ENCODE assay signal across 1 cellular context in the genomic region with DNA sequence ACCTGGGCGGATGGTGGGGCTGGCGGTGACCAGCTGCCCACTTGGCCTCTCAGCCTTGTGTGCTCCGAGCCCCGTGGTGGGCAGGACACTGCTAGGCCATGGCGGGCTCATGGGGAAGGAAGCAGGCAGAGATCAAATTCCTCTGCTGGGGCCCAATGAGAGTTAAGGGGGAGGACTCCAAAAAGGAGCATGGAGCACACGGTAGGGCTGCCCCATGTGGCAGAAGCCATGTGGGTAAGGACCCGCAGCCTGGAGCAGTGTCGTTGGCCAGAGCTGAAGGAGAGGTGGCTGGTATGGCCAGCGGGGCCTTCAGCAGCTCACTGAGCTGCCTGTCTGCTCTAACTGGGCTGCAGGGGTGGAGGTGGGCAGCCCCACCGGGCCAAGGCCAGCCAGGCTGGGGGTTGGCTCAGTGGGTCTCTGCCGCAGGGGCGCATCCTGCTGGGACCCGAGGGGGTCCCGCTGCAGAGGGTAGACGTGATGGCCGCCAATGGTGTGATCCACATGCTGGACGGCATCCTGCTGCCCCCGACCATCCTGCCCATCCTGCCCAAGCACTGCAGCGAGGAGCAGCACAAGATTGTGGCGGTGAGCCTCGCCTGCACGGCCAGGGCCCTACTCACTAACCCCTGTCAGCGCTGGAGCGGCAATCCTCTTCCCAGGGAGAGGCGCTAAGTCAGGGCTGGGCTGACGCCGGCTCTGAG.
TF ChIP-seq lines count a peak whose summit lies in the region.

No MANE protein-coding gene starts in this region.

TF ChIP-seq in GM23338, 12 proteins besides CTCF, POLR2A, EP300 and RAD21 (continued from another document):
- TF ChIP-seq, protein P1, sequence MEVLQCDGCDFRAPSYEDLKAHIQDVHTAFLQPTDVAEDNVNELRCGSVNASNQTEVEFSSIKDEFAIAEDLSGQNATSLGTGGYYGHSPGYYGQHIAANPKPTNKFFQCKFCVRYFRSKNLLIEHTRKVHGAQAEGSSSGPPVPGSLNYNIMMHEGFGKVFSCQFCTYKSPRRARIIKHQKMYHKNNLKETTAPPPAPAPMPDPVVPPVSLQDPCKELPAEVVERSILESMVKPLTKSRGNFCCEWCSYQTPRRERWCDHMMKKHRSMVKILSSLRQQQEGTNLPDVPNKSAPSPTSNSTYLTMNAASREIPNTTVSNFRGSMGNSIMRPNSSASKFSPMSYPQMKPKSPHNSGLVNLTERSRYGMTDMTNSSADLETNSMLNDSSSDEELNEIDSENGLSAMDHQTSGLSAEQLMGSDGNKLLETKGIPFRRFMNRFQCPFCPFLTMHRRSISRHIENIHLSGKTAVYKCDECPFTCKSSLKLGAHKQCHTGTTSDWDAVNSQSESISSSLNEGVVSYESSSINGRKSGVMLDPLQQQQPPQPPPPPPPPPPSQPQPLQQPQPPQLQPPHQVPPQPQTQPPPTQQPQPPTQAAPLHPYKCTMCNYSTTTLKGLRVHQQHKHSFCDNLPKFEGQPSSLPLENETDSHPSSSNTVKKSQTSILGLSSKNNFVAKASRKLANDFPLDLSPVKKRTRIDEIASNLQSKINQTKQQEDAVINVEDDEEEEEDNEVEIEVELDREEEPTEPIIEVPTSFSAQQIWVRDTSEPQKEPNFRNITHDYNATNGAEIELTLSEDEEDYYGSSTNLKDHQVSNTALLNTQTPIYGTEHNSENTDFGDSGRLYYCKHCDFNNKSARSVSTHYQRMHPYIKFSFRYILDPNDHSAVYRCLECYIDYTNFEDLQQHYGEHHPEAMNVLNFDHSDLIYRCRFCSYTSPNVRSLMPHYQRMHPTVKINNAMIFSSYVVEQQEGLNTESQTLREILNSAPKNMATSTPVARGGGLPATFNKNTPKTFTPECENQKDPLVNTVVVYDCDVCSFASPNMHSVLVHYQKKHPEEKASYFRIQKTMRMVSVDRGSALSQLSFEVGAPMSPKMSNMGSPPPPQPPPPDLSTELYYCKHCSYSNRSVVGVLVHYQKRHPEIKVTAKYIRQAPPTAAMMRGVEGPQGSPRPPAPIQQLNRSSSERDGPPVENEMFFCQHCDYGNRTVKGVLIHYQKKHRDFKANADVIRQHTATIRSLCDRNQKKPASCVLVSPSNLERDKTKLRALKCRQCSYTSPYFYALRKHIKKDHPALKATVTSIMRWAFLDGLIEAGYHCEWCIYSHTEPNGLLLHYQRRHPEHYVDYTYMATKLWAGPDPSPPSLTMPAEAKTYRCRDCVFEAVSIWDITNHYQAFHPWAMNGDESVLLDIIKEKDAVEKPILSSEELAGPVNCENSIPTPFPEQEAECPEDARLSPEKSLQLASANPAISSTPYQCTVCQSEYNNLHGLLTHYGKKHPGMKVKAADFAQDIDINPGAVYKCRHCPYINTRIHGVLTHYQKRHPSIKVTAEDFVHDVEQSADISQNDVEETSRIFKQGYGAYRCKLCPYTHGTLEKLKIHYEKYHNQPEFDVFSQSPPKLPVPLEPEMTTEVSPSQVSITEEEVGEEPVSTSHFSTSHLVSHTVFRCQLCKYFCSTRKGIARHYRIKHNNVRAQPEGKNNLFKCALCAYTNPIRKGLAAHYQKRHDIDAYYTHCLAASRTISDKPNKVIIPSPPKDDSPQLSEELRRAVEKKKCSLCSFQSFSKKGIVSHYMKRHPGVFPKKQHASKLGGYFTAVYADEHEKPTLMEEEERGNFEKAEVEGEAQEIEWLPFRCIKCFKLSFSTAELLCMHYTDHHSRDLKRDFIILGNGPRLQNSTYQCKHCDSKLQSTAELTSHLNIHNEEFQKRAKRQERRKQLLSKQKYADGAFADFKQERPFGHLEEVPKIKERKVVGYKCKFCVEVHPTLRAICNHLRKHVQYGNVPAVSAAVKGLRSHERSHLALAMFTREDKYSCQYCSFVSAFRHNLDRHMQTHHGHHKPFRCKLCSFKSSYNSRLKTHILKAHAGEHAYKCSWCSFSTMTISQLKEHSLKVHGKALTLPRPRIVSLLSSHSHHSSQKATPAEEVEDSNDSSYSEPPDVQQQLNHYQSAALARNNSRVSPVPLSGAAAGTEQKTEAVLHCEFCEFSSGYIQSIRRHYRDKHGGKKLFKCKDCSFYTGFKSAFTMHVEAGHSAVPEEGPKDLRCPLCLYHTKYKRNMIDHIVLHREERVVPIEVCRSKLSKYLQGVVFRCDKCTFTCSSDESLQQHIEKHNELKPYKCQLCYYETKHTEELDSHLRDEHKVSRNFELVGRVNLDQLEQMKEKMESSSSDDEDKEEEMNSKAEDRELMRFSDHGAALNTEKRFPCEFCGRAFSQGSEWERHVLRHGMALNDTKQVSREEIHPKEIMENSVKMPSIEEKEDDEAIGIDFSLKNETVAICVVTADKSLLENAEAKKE (CRISPR knock-in tag; IDR thresholded peaks at IDR 0.05): no peak
- TF ChIP-seq, protein P2, sequence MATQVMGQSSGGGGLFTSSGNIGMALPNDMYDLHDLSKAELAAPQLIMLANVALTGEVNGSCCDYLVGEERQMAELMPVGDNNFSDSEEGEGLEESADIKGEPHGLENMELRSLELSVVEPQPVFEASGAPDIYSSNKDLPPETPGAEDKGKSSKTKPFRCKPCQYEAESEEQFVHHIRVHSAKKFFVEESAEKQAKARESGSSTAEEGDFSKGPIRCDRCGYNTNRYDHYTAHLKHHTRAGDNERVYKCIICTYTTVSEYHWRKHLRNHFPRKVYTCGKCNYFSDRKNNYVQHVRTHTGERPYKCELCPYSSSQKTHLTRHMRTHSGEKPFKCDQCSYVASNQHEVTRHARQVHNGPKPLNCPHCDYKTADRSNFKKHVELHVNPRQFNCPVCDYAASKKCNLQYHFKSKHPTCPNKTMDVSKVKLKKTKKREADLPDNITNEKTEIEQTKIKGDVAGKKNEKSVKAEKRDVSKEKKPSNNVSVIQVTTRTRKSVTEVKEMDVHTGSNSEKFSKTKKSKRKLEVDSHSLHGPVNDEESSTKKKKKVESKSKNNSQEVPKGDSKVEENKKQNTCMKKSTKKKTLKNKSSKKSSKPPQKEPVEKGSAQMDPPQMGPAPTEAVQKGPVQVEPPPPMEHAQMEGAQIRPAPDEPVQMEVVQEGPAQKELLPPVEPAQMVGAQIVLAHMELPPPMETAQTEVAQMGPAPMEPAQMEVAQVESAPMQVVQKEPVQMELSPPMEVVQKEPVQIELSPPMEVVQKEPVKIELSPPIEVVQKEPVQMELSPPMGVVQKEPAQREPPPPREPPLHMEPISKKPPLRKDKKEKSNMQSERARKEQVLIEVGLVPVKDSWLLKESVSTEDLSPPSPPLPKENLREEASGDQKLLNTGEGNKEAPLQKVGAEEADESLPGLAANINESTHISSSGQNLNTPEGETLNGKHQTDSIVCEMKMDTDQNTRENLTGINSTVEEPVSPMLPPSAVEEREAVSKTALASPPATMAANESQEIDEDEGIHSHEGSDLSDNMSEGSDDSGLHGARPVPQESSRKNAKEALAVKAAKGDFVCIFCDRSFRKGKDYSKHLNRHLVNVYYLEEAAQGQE (IDR thresholded peaks at IDR 0.05; ENCODE audit: unreplicated experiment): no peak
- no peak for TF ChIP-seq JUNB (IDR thresholded peaks at IDR 0.05; ENCODE audit: unreplicated experiment)
- TF ChIP-seq ZNF114 (CRISPR knock-in tag; IDR thresholded peaks at IDR 0.05): no peak
